In the genomic region with DNA sequence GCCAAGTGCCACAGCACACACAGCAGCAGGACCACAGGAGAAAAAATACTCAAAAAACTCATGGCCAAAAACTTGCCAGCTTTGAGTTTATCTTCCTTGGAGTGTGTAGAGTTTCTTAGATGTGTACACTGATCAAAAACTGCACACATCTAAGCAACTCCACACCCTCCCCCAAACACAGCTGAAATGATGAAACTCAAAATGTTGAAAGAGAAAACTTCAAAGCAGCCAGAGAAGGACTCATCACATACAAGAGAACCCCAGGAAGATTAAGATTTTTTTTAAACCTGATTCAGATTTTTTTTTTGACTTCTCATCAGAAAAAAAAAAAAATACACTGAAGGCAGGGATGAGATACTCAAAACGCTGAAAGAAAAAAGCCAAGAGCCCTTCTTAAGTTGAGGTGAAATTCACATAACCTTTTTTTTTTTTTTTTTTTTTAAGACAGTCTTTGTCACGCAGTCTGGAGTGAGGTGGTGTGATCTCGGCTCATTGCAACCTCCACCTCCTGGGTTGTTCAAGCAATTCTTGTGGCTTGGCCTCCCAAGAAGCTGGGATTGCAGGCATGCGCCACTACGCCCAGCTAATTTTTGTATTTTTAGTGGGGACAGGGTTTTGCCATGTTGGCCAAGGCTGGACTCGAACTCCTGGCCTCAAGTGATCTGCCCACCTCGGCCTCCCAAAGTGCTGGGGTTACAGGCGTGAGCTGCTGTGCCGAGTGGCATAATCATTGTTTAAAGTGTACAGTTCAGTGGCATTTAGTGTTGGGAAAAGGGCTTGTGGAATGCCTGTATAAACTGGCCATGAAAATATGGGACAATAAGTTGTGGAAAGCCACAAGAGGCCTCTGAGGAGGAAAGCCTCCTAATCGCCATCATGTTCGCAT, we compare ENCODE assay signal across 17 cellular contexts. TPM values are rescaled to one million over a fixed set of nuclear protein-coding genes. Genes with fewer than 3 reads are reported as not detected.
DNase-seq lines count a peak whose midpoint lies in the region; ATAC-seq, FAIRE-seq and TF ChIP-seq lines count a peak whose summit lies in the region.
"Had no signal": no experiment of that assay in that cellular context is flagged by ENCODE, and none has a peak within 500 bp of the region (broad histone marks: within the 10 kb centered on the region; RNA-seq: fewer than 3 reads in every experiment).

No MANE protein-coding gene starts in this region.

- peak overlapping the region; percentile 74 for H3K27ac Mint-ChIP-seq in activated CD8-positive, alpha-beta T cell treated with anti-CD3 and anti-CD28 coated beads for 36 hours
- H3K27ac Mint-ChIP-seq: activated naive CD4-positive, alpha-beta T cell treated with anti-CD3 and anti-CD28 coated beads, Interleukin-2, amount 50 U/mL, for 24 hours had no signal

- DNase-seq in A549 (ENCODE audit: low read depth in 1 of 2, low spot score in 1 of 2) (no peak), D341Med (ENCODE audit: low spot score) (peak; percentile 8), foreskin fibroblast (peak; percentile 30 to 60), AML-193 (lab: John Stamatoyannopoulos, UW) (no peak), NCI-H2227 (lab: John Stamatoyannopoulos, UW; ENCODE audit: unreplicated experiment) (no peak), GF-D8 (lab: John Stamatoyannopoulos, UW) (no peak), dermis blood vessel endothelial cell (no peak)
- DNase-seq in activated CD8-positive, alpha-beta T cell treated with anti-CD3 and anti-CD28 coated beads for 36 hours, result no peak
- DNase-seq: cerebellar nuclear complex, DMS153, NCI-H1436, NCI-H345, SK-N-SH, stomach, uterus had no signal

- no peaks in the 10 kb centered on the region for H3K27me3 Mint-ChIP-seq in activated CD8-positive, alpha-beta T cell treated with anti-CD3 and anti-CD28 coated beads for 36 hours

- CTCF ChIA-PET in A549 (lab: Yijun Ruan, JAX), result no interaction called here
- CTCF ChIA-PET in activated CD8-positive, alpha-beta T cell treated with anti-CD3 and anti-CD28 coated beads for 36 hours (lab: Charles Lee), result interaction anchor here (0.7 kb wide), 1 partner anchor 373 kb away, joined by 3 read pairs; no protein-coding TSS in a partner anchor

- peaks cover 11% of the 10 kb centered on the region for H3K4me1 ChIP-seq in A549
- H3K4me1 ChIP-seq: psoas muscle, uterus had no signal

- no peak for TF ChIP-seq POLR2A in A549 (IDR thresholded peaks at IDR 0.05; ENCODE audit: low read length)

- POLR2A ChIA-PET in A549 (lab: Yijun Ruan, JAX), result interaction anchor here (1.3 kb wide), 1 partner anchor 14 kb away, joined by 6 read pairs; no protein-coding TSS in a partner anchor
- POLR2A ChIA-PET in activated CD8-positive, alpha-beta T cell treated with anti-CD3 and anti-CD28 coated beads for 36 hours (lab: Charles Lee), result interaction anchor here (0.6 kb wide), 1 partner anchor 24 kb away, joined by 3 read pairs; no protein-coding TSS in a partner anchor

- no peak for TF ChIP-seq RAD21 in A549 (conservative IDR thresholded peaks at IDR 0.05 in 1 of 2, IDR thresholded peaks at IDR 0.05 in 1 of 2)

- no peaks in the 10 kb centered on the region for H3K9me3 ChIP-seq in A549
- H3K9me3 ChIP-seq: psoas muscle, SK-N-SH, stomach, uterus had no signal

- TF ChIP-seq CTCF in A549 (IDR thresholded peaks at IDR 0.05), result no peak
- no peak for TF ChIP-seq CTCF in activated CD8-positive, alpha-beta T cell treated with anti-CD3 and anti-CD28 coated beads for 36 hours (IDR thresholded peaks at IDR 0.05)
- TF ChIP-seq CTCF in foreskin fibroblast (IDR thresholded peaks at IDR 0.05; ENCODE audit: low read depth, low read length), result no peak

- H3K27ac ChIP-seq in A549, result peak overlapping the region; percentile 9 to 75; a peak in 4 of 6 replicates
- H3K27ac ChIP-seq: psoas muscle, stomach, uterus had no signal

- H3K36me3 Mint-ChIP-seq in activated CD8-positive, alpha-beta T cell treated with anti-CD3 and anti-CD28 coated beads for 36 hours (ENCODE audit: low read depth), result peaks cover 43% of the 10 kb centered on the region

- H3K4me3 ChIP-seq in A549 (no peak overlapping the region), foreskin fibroblast (ENCODE audit: low read depth in 1 of 2, low read length in 2 of 2) (no peak overlapping the region)
- H3K4me3 ChIP-seq: psoas muscle, stomach, uterus had no signal

- peak in 1 of 2 experiments; percentile 68; a peak in 1 of 6 replicates for ATAC-seq in A549
- peak; percentile 45 for ATAC-seq in activated CD8-positive, alpha-beta T cell treated with anti-CD3 and anti-CD28 coated beads for 36 hours
- ATAC-seq: psoas muscle had no signal

- 89% methylated on average over 10 of the region's 11 CpGs for WGBS in A549 (ENCODE audit: missing lambda C conversion rate)

- intact Hi-C loops in activated CD8-positive, alpha-beta T cell treated with anti-CD3 and anti-CD28 coated beads for 36 hours (cut with micrococcal nuclease), result no loop called here

- H3K4me1 Mint-ChIP-seq in activated CD8-positive, alpha-beta T cell treated with anti-CD3 and anti-CD28 coated beads for 36 hours (ENCODE audit: low read depth), result peaks cover 14% of the 10 kb centered on the region

- FAIRE-seq in A549 (lab: Jason Lieb, UNC), result no peak

- H3K9me3 Mint-ChIP-seq in activated CD8-positive, alpha-beta T cell treated with anti-CD3 and anti-CD28 coated beads for 36 hours, result no peaks in the 10 kb centered on the region
- H3K9me3 Mint-ChIP-seq: activated naive CD4-positive, alpha-beta T cell treated with anti-CD3 and anti-CD28 coated beads, Interleukin-2, amount 50 U/mL, for 24 hours had no signal

- no peak overlapping the region for H3K4me3 Mint-ChIP-seq in activated CD8-positive, alpha-beta T cell treated with anti-CD3 and anti-CD28 coated beads for 36 hours
- H3K4me3 Mint-ChIP-seq: activated naive CD4-positive, alpha-beta T cell treated with anti-CD3 and anti-CD28 coated beads, Interleukin-2, amount 50 U/mL, for 24 hours had no signal

- H3K4me2 ChIP-seq in A549, result peak overlapping the region; percentile 28; the same call in 2 of the 3 replicates
- H3K4me2 ChIP-seq: SK-N-SH had no signal

- TF ChIP-seq EP300 in A549 (IDR thresholded peaks at IDR 0.05), result no peak

TF ChIP-seq in A549, 52 proteins besides CTCF, POLR2A, EP300 and RAD21:
- TF ChIP-seq CBX8 (IDR thresholded peaks at IDR 0.05), result no peak
- peak in 1 of 2 experiments; percentile 33; a peak in 1 of 4 replicates for TF ChIP-seq CEBPB (IDR thresholded peaks at IDR 0.05)
- TF ChIP-seq, protein P1, sequence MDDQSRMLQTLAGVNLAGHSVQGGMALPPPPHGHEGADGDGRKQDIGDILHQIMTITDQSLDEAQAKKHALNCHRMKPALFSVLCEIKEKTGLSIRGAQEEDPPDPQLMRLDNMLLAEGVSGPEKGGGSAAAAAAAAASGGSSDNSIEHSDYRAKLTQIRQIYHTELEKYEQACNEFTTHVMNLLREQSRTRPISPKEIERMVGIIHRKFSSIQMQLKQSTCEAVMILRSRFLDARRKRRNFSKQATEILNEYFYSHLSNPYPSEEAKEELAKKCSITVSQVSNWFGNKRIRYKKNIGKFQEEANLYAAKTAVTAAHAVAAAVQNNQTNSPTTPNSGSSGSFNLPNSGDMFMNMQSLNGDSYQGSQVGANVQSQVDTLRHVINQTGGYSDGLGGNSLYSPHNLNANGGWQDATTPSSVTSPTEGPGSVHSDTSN (IDR thresholded peaks at IDR 0.05), result no peak
- TF ChIP-seq HDAC2 (IDR thresholded peaks at IDR 0.05), result no peak

RNA-seq across cellular contexts. Expression of a gene that starts 20.9 kb away (rescaled TPM):
- polyA plus RNA-seq in A549 (2011; rRNA removed), result 252 and 292 TPM in 2 replicates
- 331 and 370 TPM in 2 replicates for polyA plus RNA-seq in A549 (2012; cell fraction: cytosol; rRNA removed)
- polyA plus RNA-seq in A549 (2012; cell fraction: nucleus; rRNA removed), result 322 and 326 TPM in 2 replicates
- polyA plus RNA-seq in A549 (2017; fragmentation: RNase III; extraction: RNeasy Plus Mini Kit Qiagen cat#74134 plus additional on column Dnase treatment), result 189 to 220 TPM (median 214 TPM) in 3 replicates
- 336 and 363 TPM in 2 replicates for polyA minus RNA-seq in A549 (2011; rRNA and poly(A)+ RNA removed)
- total RNA-seq in activated CD8-positive, alpha-beta T cell treated with anti-CD3 and anti-CD28 coated beads for 36 hours, result 100 to 1,000 TPM; 118 to 122 TPM
- total RNA-seq in dermis blood vessel endothelial cell, result 47.0 and 87.4 TPM in 2 replicates

RNA-seq across cellular contexts. Expression of a gene that starts 38.6 kb away (rescaled TPM):
- polyA plus RNA-seq in A549 (2011; rRNA removed), result 25.4 and 32.5 TPM in 2 replicates
- polyA plus RNA-seq in A549 (2012; cell fraction: cytosol; rRNA removed), result 14.6 and 17.7 TPM in 2 replicates
- 20.2 and 22.5 TPM in 2 replicates for polyA plus RNA-seq in A549 (2012; cell fraction: nucleus; rRNA removed)
- polyA plus RNA-seq in A549 (2017; fragmentation: RNase III; extraction: RNeasy Plus Mini Kit Qiagen cat#74134 plus additional on column Dnase treatment), result 31.4 to 32.5 TPM (median 32.4 TPM) in 3 replicates
- 23.1 and 26.2 TPM in 2 replicates for polyA minus RNA-seq in A549 (2011; rRNA and poly(A)+ RNA removed)
- 10 to 100 TPM; 76.7 to 78.5 TPM for total RNA-seq in activated CD8-positive, alpha-beta T cell treated with anti-CD3 and anti-CD28 coated beads for 36 hours
- 36.1 and 40.6 TPM in 2 replicates for total RNA-seq in dermis blood vessel endothelial cell

RNA-seq across cellular contexts. Expression of a gene that starts 38.7 kb away (rescaled TPM):
- polyA plus RNA-seq in A549 (2011; rRNA removed), result 2.7 and 3.1 TPM in 2 replicates
- 1.5 and 1.6 TPM in 2 replicates for polyA plus RNA-seq in A549 (2012; cell fraction: cytosol; rRNA removed)
- 0.82 and 1.1 TPM in 2 replicates for polyA plus RNA-seq in A549 (2012; cell fraction: nucleus; rRNA removed)
- polyA plus RNA-seq in A549 (2017; fragmentation: RNase III; extraction: RNeasy Plus Mini Kit Qiagen cat#74134 plus additional on column Dnase treatment), result 1.7 to 2.3 TPM (median 1.7 TPM) in 3 replicates
- 2.0 and 2.1 TPM in 2 replicates for polyA minus RNA-seq in A549 (2011; rRNA and poly(A)+ RNA removed)
- 1 to 10 TPM; 1.5 TPM for total RNA-seq in activated CD8-positive, alpha-beta T cell treated with anti-CD3 and anti-CD28 coated beads for 36 hours
- 0.65 and 0.68 TPM in 2 replicates for total RNA-seq in dermis blood vessel endothelial cell

Comparison
In these comparisons a context has a peak if more than half of its experiments do, and no peak if none do; other contexts are left out.
1. DNase-seq: peak in D341Med (single experiment) and foreskin fibroblast (2 of 2); none in A549 (0 of 2), activated CD8-positive, alpha-beta T cell treated with anti-CD3 and anti-CD28 coated beads for 36 hours (single experiment), AML-193 (0 of 2), NCI-H2227 (single experiment), GF-D8 (single experiment) and dermis blood vessel endothelial cell (single experiment).